In genomic region chr6:119467478-119468081, GRCh38 we compare ENCODE assay signal across 13 cellular contexts.
A peak's percentile ranks its signal among the peaks of the same experiment; 100 is the strongest.
DNase-seq lines count a peak whose midpoint lies in the region; ATAC-seq and TF ChIP-seq lines count a peak whose summit lies in the region.
"Had no signal": no experiment of that assay in that cellular context is flagged by ENCODE, and none has a peak within 500 bp of the region (broad histone marks: within the 10 kb centered on the region; RNA-seq: fewer than 3 reads in every experiment).

No MANE protein-coding gene starts in this region.

- H3K36me3 Mint-ChIP-seq in MCF 10A (ENCODE audit: insufficient read depth, unreplicated experiment): no peaks in the 10 kb centered on the region

- no TSS peak for BruUV-seq in MCF 10A (replicated peaks; lab: Mats Ljungman, UMichigan)

- ATAC-seq in SK-N-SH treated with all-trans-retinoic acid at 6 μM for 48 hours (peak; percentile 71), thoracic aorta (ENCODE audit: insufficient number of reproducible peaks, low FRiP score, low read depth) (no peak)

- TF ChIP-seq CTCF in MCF 10A (IDR thresholded peaks at IDR 0.05; ENCODE audit: unreplicated experiment) (no peak), breast epithelium (IDR thresholded peaks at IDR 0.05) (no peak), foreskin fibroblast (IDR thresholded peaks at IDR 0.05; ENCODE audit: low read depth, low read length) (no peak), thoracic aorta (IDR thresholded peaks at IDR 0.05) (no peak)

- DNase-seq in MCF 10A (ENCODE audit: unreplicated experiment) (peak; percentile 11), breast epithelium (ENCODE audit: low spot score in 2 of 2) (no peak), foreskin fibroblast (peak; percentile 9 to 45), thoracic aorta (ENCODE audit: low spot score) (no peak), occipital lobe (lab: John Stamatoyannopoulos, UW) (no peak), NCI-H774 (lab: John Stamatoyannopoulos, UW) (no peak)
- DNase-seq in activated T-cell treated with anti-CD3 and anti-CD28 coated beads, Interleukin-2, amount 50 U/mL, for 1 hour: no peak
- DNase-seq: BE2C, colonic mucosa, NCI-H2227 treated with DMSO at 0.1 percent for 48 hours, upper lobe of left lung had no signal

- H3K27me3 Mint-ChIP-seq in MCF 10A (ENCODE audit: insufficient read depth, unreplicated experiment): no peaks in the 10 kb centered on the region

- peak overlapping the region; percentile 28 for H3K4me3 Mint-ChIP-seq in MCF 10A (ENCODE audit: unreplicated experiment)
- H3K4me3 Mint-ChIP-seq: nephron had no signal

- POLR2A ChIA-PET in MCF 10A (lab: Yijun Ruan, JAX): interaction anchor here (1.1 kb wide), 1 partner anchor 20 kb away, joined by 4 read pairs; no protein-coding TSS in a partner anchor

- H3K27ac Mint-ChIP-seq in MCF 10A (ENCODE audit: low read depth, unreplicated experiment): no peak overlapping the region
- H3K27ac Mint-ChIP-seq: nephron had no signal

- peaks cover 9% of the 10 kb centered on the region for H3K4me1 Mint-ChIP-seq in MCF 10A (ENCODE audit: insufficient read depth, unreplicated experiment)
- H3K4me1 Mint-ChIP-seq: nephron had no signal

- H3K9me3 ChIP-seq in breast epithelium (peaks cover 0 to 10% of the 10 kb centered on the region in 2 donors), thoracic aorta (no peaks in the 10 kb centered on the region)
- H3K9me3 ChIP-seq: BE2C, colonic mucosa, upper lobe of left lung had no signal

- H3K4me1 ChIP-seq in breast epithelium (no peaks in the 10 kb centered on the region), thoracic aorta (ENCODE audit: control insufficient read depth in 1 of 2, low read depth in 2 of 2) (no peaks in the 10 kb centered on the region)
- H3K4me1 ChIP-seq: BE2C, colonic mucosa had no signal

- peaks cover 17% of the 10 kb centered on the region for H3K9me3 Mint-ChIP-seq in MCF 10A (ENCODE audit: unreplicated experiment)
- H3K9me3 Mint-ChIP-seq: nephron had no signal

- no peak for TF ChIP-seq POLR2A in breast epithelium (IDR thresholded peaks at IDR 0.05)

- H3K27me3 ChIP-seq in breast epithelium (no peaks in the 10 kb centered on the region), thoracic aorta (replicated peaks; ENCODE audit: insufficient read depth) (no peaks in the 10 kb centered on the region)
- H3K27me3 ChIP-seq: BE2C, colonic mucosa, upper lobe of left lung had no signal

- no peaks in the 10 kb centered on the region for H3K36me3 ChIP-seq in breast epithelium
- H3K36me3 ChIP-seq in thoracic aorta: no peaks in the 10 kb centered on the region
- H3K36me3 ChIP-seq: BE2C, colonic mucosa, upper lobe of left lung had no signal

- H3K4me3 ChIP-seq in breast epithelium (peak overlapping the region in 1 of 3 donors; percentile 1), foreskin fibroblast (ENCODE audit: low read depth in 1 of 2, low read length in 2 of 2) (peak overlapping the region in 1 of 2 donors; percentile 32), thoracic aorta (peak overlapping the region; percentile 44)
- H3K4me3 ChIP-seq: colonic mucosa had no signal

- intact Hi-C loops in MCF 10A (cut with micrococcal nuclease): no loop called here
- intact Hi-C loops in breast epithelium (cut with DNase I; ENCODE audit: low total_unique reads): no loop called here

- H3K27ac ChIP-seq in breast epithelium (no peak overlapping the region), thoracic aorta (no peak overlapping the region)
- H3K27ac ChIP-seq: colonic mucosa had no signal

- CTCF ChIA-PET in MCF 10A (lab: Yijun Ruan, JAX): interaction anchor here (0.6 kb wide), 1 partner anchor 73 kb away, joined by 8 read pairs; no protein-coding TSS in a partner anchor

TF ChIP-seq in SK-N-SH treated with all-trans-retinoic acid at 6 μM for 48 hours, 23 proteins besides CTCF, POLR2A, EP300 and RAD21:
- TF ChIP-seq TCF4 (CRISPR knock-in tag; IDR thresholded peaks at IDR 0.05; ENCODE audit: borderline replicate concordance): no peak
- TF ChIP-seq ZFP3 (CRISPR knock-in tag; IDR thresholded peaks at IDR 0.05): no peak
- no peak for TF ChIP-seq CSRNP3 (CRISPR knock-in tag; IDR thresholded peaks at IDR 0.05)
- TF ChIP-seq ZFP30 (CRISPR knock-in tag; IDR thresholded peaks at IDR 0.05): no peak
- no peak for TF ChIP-seq RARB (CRISPR knock-in tag; IDR thresholded peaks at IDR 0.05)
- TF ChIP-seq ARNTL (CRISPR knock-in tag; IDR thresholded peaks at IDR 0.05; ENCODE audit: borderline replicate concordance, low read depth): no peak
- TF ChIP-seq PPARA (CRISPR knock-in tag; IDR thresholded peaks at IDR 0.05; ENCODE audit: borderline replicate concordance): no peak
- TF ChIP-seq TSHZ2 (CRISPR knock-in tag; IDR thresholded peaks at IDR 0.05): no peak
- TF ChIP-seq POU6F1 (CRISPR knock-in tag; IDR thresholded peaks at IDR 0.05; ENCODE audit: borderline replicate concordance, low read depth): no peak
- TF ChIP-seq CREB5 (CRISPR knock-in tag; IDR thresholded peaks at IDR 0.05; ENCODE audit: low read depth): no peak
- no peak for TF ChIP-seq TOX (CRISPR knock-in tag; IDR thresholded peaks at IDR 0.05; ENCODE audit: borderline replicate concordance)
- no peak for TF ChIP-seq SNAI2 (CRISPR knock-in tag; IDR thresholded peaks at IDR 0.05)
- no peak for TF ChIP-seq BACH2 (CRISPR knock-in tag; IDR thresholded peaks at IDR 0.05; ENCODE audit: borderline replicate concordance)
- no peak for TF ChIP-seq ZNF8 (CRISPR knock-in tag; IDR thresholded peaks at IDR 0.05)
- no peak for TF ChIP-seq ISL1 (CRISPR knock-in tag; IDR thresholded peaks at IDR 0.05)
TF ChIP-seq in SK-N-SH treated with all-trans-retinoic acid at 6 μM for 48 hours: peak in this region for 0.

Comparison
In these comparisons a context has a peak if more than half of its experiments do, and no peak if none do; other contexts are left out.
1. DNase-seq: peak in MCF 10A (single experiment) and foreskin fibroblast (2 of 2); none in breast epithelium (0 of 2), thoracic aorta (single experiment), occipital lobe (single experiment), activated T-cell treated with anti-CD3 and anti-CD28 coated beads, Interleukin-2, amount 50 U/mL, for 1 hour (single experiment) and NCI-H774 (single experiment).